ENCODE assay signal across 8 cellular contexts in the genomic region with DNA sequence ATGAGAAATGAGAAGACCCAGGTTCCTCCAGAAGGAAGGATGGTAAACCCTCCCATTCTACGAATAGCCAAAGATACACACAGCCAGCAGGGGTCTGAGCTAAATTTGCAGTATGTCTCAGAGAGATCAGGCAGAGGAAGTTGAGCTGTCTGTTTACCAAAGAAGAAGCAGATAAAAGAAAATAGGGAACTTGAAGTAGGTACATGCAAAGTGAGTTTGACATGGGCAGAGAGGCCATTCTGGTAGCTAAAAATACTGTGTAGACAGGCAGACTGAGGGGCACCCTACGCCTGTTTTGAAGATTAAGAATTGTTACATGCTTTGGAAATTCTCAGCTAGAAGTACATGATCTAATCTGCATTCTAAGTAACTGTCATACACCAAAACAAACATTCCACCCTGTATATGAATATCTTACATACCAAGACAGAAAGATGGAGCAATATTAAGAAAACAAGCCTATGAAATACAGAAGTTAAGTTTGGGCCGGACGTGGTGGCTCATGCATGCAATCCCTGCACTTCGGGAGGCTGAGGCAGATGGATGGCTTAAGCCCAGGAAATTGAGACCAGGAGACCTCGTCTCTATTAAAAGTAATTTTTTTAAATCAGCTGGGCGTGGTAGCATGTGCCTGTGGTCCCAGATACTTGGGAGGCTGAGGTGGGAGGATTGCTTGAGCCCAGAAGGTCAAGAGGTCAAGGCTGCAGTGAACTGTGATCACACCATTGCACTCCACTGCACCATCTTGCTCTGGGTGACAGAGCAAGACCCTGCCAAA.
DNase-seq lines count a peak whose midpoint lies in the region; ATAC-seq and TF ChIP-seq lines count a peak whose summit lies in the region.

No MANE protein-coding gene starts in this region.

- CTCF ChIA-PET in WTC11 (lab: Charles Lee), result interaction anchor here (1.1 to 1.6 kb wide), 3 partner anchors 11 to 39 kb away, joined by 3 to 13 read pairs (median 5); no protein-coding TSS in a partner anchor

- no peaks in the 10 kb centered on the region for H3K79me1 ChIP-seq in neuronal stem cell (ENCODE audit: low read depth, low read length)

- no peak overlapping the region for H4K91ac ChIP-seq in neuronal stem cell (ENCODE audit: low read depth, low read length, poor library complexity)

- no peak overlapping the region for H2BK15ac ChIP-seq in neuronal stem cell (ENCODE audit: low read length)

- H3K4me1 Mint-ChIP-seq in WTC11 (peaks cover 8% of the 10 kb centered on the region), nephron progenitor cell (peaks cover 15% of the 10 kb centered on the region)

- no peak overlapping the region for H3K4ac ChIP-seq in neuronal stem cell (ENCODE audit: low read length)

- H4K8ac ChIP-seq in neuronal stem cell (ENCODE audit: low read depth, low read length), result no peak overlapping the region

- H2BK5ac ChIP-seq in neuronal stem cell (ENCODE audit: low read length), result no peak overlapping the region

- no peak overlapping the region for H2BK12ac ChIP-seq in neuronal stem cell (ENCODE audit: low read length)

- H2BK120ac ChIP-seq in neuronal stem cell (ENCODE audit: low read depth, low read length), result no peak overlapping the region

- H3K9me3 ChIP-seq in DND-41 (ENCODE audit: insufficient read depth, low read length, severe bottlenecking), result no peaks in the 10 kb centered on the region
- H3K9me3 ChIP-seq in neuronal stem cell (replicated peaks in 1 of 2; ENCODE audit: control insufficient read depth in 2 of 2, insufficient read depth in 1 of 2, low read depth in 1 of 2, low read length in 2 of 2), result peaks cover 0 to 3% of the 10 kb centered on the region in 2 donors

- H3K27me3 ChIP-seq in DND-41 (ENCODE audit: insufficient read depth, low read length, poor library complexity), result no peaks in the 10 kb centered on the region
- H3K27me3 ChIP-seq in neuronal stem cell (ENCODE audit: control insufficient read depth in 3 of 3, insufficient read depth in 3 of 3, low read depth in 1 of 3, low read length in 3 of 3), result no peaks in the 10 kb centered on the region

- WGBS in neuronal stem cell (ENCODE audit: extremely low coverage in 2 of 2, insufficient read length in 2 of 2, insufficient replicate concordance in 1 of 2), 2 donors, result no CpG with 5 or more reads among the region's 7 CpGs

- no peak overlapping the region for H2AK5ac ChIP-seq in neuronal stem cell (ENCODE audit: low read depth, low read length)

- DNase-seq in DND-41, result no peak
- DNase-seq in WTC11 (ENCODE audit: low spot score), result no peak
- peak; percentile 84 for DNase-seq in medulla oblongata (ENCODE audit: extremely low spot score)
- DNase-seq in neuronal stem cell (ENCODE audit: low spot score), result no peak
- DNase-seq in iPS-NIHi7 (ENCODE audit: extremely low spot score), result no peak
- DNase-seq in nephron progenitor cell, result no peak

- H2AFZ ChIP-seq in DND-41 (ENCODE audit: low read depth, low read length) (no peak overlapping the region), neuronal stem cell (ENCODE audit: low read length) (no peak overlapping the region)

- H3K4me1 ChIP-seq in DND-41 (ENCODE audit: insufficient read depth, low read length) (peaks cover 6% of the 10 kb centered on the region; the same call in 1 of the 2 replicates), neuronal stem cell (ENCODE audit: control insufficient read depth in 2 of 2, insufficient read depth in 1 of 2, low read depth in 1 of 2, low read length in 2 of 2) (peaks cover 0 to 3% of the 10 kb centered on the region in 2 donors)

- POLR2A ChIA-PET in WTC11 (lab: Charles Lee), result no interaction called here

- H3K27me3 Mint-ChIP-seq in WTC11 (ENCODE audit: low read depth), result no peaks in the 10 kb centered on the region
- H3K27me3 Mint-ChIP-seq in nephron progenitor cell (ENCODE audit: low read depth, poor library complexity), result peaks cover 2% of the 10 kb centered on the region

- peak; percentile 21 for TF ChIP-seq CTCF in DND-41 (IDR thresholded peaks at IDR 0.05; ENCODE audit: borderline replicate concordance, extremely low read depth, low read length, poor library complexity, severe bottlenecking)
- no peak for TF ChIP-seq CTCF in WTC11 (IDR thresholded peaks at IDR 0.05)
- no peak for TF ChIP-seq CTCF in nephron progenitor cell (IDR thresholded peaks at IDR 0.05)

- no peak overlapping the region for H3K4me3 ChIP-seq in DND-41 (ENCODE audit: low read depth in 1 of 2, low read length in 2 of 2)
- no peak overlapping the region for H3K4me3 ChIP-seq in neuronal stem cell (ENCODE audit: low read length in 2 of 2)

- no peaks in the 10 kb centered on the region for H3K36me3 ChIP-seq in DND-41 (ENCODE audit: insufficient read depth, low read length)
- no peaks in the 10 kb centered on the region for H3K36me3 ChIP-seq in neuronal stem cell (replicated peaks in 1 of 2; ENCODE audit: control insufficient read depth in 2 of 2, insufficient read depth in 2 of 2, low read length in 2 of 2)

- H3K18ac ChIP-seq in neuronal stem cell (ENCODE audit: low read length), result no peak overlapping the region

- H3K36me3 Mint-ChIP-seq in WTC11 (no peaks in the 10 kb centered on the region), nephron progenitor cell (ENCODE audit: low read depth) (peaks cover 9% of the 10 kb centered on the region)

- H3K4me2 ChIP-seq in DND-41 (ENCODE audit: insufficient read depth, low read length) (no peak overlapping the region), neuronal stem cell (ENCODE audit: insufficient read depth, low read length, poor library complexity, severe bottlenecking) (no peak overlapping the region)

- H3K9ac ChIP-seq in DND-41 (ENCODE audit: low read depth, low read length), result no peak overlapping the region
- H3K9ac ChIP-seq in neuronal stem cell (ENCODE audit: low read depth, low read length, poor library complexity), result no peak overlapping the region

- no peaks in the 10 kb centered on the region for H4K20me1 ChIP-seq in DND-41 (ENCODE audit: insufficient read depth, low read length)

- no peak overlapping the region for H3K23ac ChIP-seq in neuronal stem cell (ENCODE audit: low read depth, low read length, poor library complexity)

- no peaks in the 10 kb centered on the region for H3K79me2 ChIP-seq in DND-41 (ENCODE audit: insufficient read depth, low read length)

- ATAC-seq in DND-41 (ENCODE audit: insufficient read depth, low read depth) (peak; percentile 68), GM19397 (IDR thresholded peaks at IDR 0.05; ENCODE audit: unreplicated experiment) (peak; percentile 87), HG03442 (IDR thresholded peaks at IDR 0.05; ENCODE audit: unreplicated experiment) (peak; percentile 80), WTC11 (peak; percentile 73)

- no peak overlapping the region for H3K4me3 Mint-ChIP-seq in WTC11
- H3K4me3 Mint-ChIP-seq in nephron progenitor cell, result no peak overlapping the region

- H3K27ac ChIP-seq in DND-41 (ENCODE audit: low read length) (no peak overlapping the region), neuronal stem cell (replicated peaks; ENCODE audit: low read length) (no peak overlapping the region)

- 0 out of 2 replicates have a peak, but pooled peaks cover 4% of the 10 kb centered on the region for H3K9me3 Mint-ChIP-seq in WTC11
- peaks cover 10% of the 10 kb centered on the region for H3K9me3 Mint-ChIP-seq in nephron progenitor cell

- H3K27ac Mint-ChIP-seq in WTC11, result no peak overlapping the region
- no peak overlapping the region for H3K27ac Mint-ChIP-seq in nephron progenitor cell

- no peak overlapping the region for H3K14ac ChIP-seq in neuronal stem cell (ENCODE audit: low read length)

TF ChIP-seq in WTC11, 78 proteins besides CTCF, POLR2A, EP300 and RAD21:
- TF ChIP-seq TEAD4 (CRISPR knock-in tag; IDR thresholded peaks at IDR 0.05) (no peak), CREM (CRISPR knock-in tag; IDR thresholded peaks at IDR 0.05) (no peak)
- TF ChIP-seq, protein P1, sequence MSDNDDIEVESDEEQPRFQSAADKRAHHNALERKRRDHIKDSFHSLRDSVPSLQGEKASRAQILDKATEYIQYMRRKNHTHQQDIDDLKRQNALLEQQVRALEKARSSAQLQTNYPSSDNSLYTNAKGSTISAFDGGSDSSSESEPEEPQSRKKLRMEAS (CRISPR knock-in tag; IDR thresholded peaks at IDR 0.05), result no peak
- TF ChIP-seq, protein P2, sequence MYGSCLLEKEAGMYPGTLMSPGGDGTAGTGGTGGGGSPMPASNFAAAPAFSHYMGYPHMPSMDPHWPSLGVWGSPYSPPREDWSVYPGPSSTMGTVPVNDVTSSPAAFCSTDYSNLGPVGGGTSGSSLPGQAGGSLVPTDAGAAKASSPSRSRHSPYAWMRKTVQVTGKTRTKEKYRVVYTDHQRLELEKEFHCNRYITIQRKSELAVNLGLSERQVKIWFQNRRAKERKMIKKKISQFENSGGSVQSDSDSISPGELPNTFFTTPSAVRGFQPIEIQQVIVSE (CRISPR knock-in tag; IDR thresholded peaks at IDR 0.05; ENCODE audit: borderline replicate concordance), result no peak
